In the genomic region with DNA sequence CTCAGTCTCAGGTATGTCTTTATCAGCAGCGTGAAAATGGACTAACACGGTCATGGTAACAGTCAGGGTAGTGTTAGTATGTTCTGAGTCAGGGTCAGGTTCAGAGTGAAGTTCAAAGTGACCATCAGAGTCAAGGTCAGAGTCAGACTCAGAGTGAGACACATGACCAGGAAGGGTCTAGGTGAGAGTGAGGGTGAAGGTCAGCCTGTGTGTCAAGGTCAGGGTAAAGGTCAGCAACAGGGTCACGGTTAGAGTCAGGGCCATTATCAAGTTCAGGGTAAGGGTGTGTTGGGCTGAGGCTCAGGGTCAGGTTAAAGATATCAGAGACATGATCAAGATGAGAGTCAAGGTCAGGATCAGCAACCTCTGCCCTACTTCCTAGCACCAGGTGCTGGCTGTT, we compare ENCODE assay signal across 18 cellular contexts. TPM values are rescaled to one million over a fixed set of nuclear protein-coding genes. Genes with fewer than 3 reads are reported as not detected.
DNase-seq lines count a peak whose midpoint lies in the region; ATAC-seq, FAIRE-seq and TF ChIP-seq lines count a peak whose summit lies in the region.
"Had no signal": no experiment of that assay in that cellular context is flagged by ENCODE, and none has a peak within 500 bp of the region (broad histone marks: within the 10 kb centered on the region; RNA-seq: fewer than 3 reads in every experiment).

No MANE protein-coding gene starts in this region.

- POLR2A ChIA-PET in CD4-positive, alpha-beta T cell (lab: Charles Lee): no interaction called here

- no peak for DNase-seq in CD4-positive, alpha-beta T cell
- DNase-seq in HTR-8/SVneo (ENCODE audit: insufficient read length, low spot score) (no peak), endothelial cell (ENCODE audit: low spot score) (no peak), progenitor cell of endocrine pancreas (ENCODE audit: low spot score, unreplicated experiment) (no peak), GOT3 (lab: John Stamatoyannopoulos, UW) (no peak), NCI-H2081 treated with DMSO at 0.1 percent for 48 hours (lab: John Stamatoyannopoulos, UW) (no peak)
- DNase-seq in stimulated activated effector memory CD8-positive, alpha-beta T cell treated with anti-CD3 and anti-CD28 coated beads, Interleukin-12 subunit alpha, Interleukin-12 subunit beta, amount 100 ng/mL, for 72 hours (ENCODE audit: low spot score in 2 of 2): no peak
- DNase-seq: C1 segment of cervical spinal cord; CD4-positive, alpha-beta memory T cell; DMS153; DMS79 treated with DMSO at 0.1 percent for 48 hours; EL had no signal

- H3K27ac ChIP-seq in CD4-positive, alpha-beta T cell (ENCODE audit: low read depth, low read length): no peak overlapping the region

- intact Hi-C loops in CD4-positive, alpha-beta T cell (cut with DNase I, micrococcal nuclease): loop anchor here in 1 of 2 experiments (5.0 kb wide), 1 partner anchor 42 kb away; a partner anchor contains a TSS

- ATAC-seq in CD4-positive, alpha-beta T cell (ENCODE audit: poor library complexity): no peak
- no peak for ATAC-seq in stimulated activated effector memory CD8-positive, alpha-beta T cell treated with anti-CD3 and anti-CD28 coated beads, Interleukin-12 subunit alpha, Interleukin-12 subunit beta, amount 100 ng/mL, for 72 hours
- no peak for ATAC-seq in HG03571 (IDR thresholded peaks at IDR 0.05; ENCODE audit: unreplicated experiment)
- ATAC-seq: HCT116 had no signal

- no peaks in the 10 kb centered on the region for H3K9me3 ChIP-seq in CD4-positive, alpha-beta T cell (ENCODE audit: control insufficient read depth, low read length)

- H3K4me1 Mint-ChIP-seq in CD4-positive, alpha-beta T cell (ENCODE audit: low read depth): peaks cover 24% of the 10 kb centered on the region
- peaks cover 13% of the 10 kb centered on the region for H3K4me1 Mint-ChIP-seq in endothelial cell (ENCODE audit: unreplicated experiment)
- peaks cover 18% of the 10 kb centered on the region for H3K4me1 Mint-ChIP-seq in progenitor cell of endocrine pancreas (ENCODE audit: low read depth)
- H3K4me1 Mint-ChIP-seq in stimulated activated effector memory CD8-positive, alpha-beta T cell treated with anti-CD3 and anti-CD28 coated beads, Interleukin-12 subunit alpha, Interleukin-12 subunit beta, amount 100 ng/mL, for 72 hours: peaks cover 15% of the 10 kb centered on the region

- peak overlapping the region; percentile 17 for H3K4me3 Mint-ChIP-seq in CD4-positive, alpha-beta T cell
- H3K4me3 Mint-ChIP-seq in endothelial cell (ENCODE audit: unreplicated experiment) (peak overlapping the region; percentile 48), progenitor cell of endocrine pancreas (ENCODE audit: low read depth) (no peak overlapping the region)
- no peak overlapping the region for H3K4me3 Mint-ChIP-seq in stimulated activated effector memory CD8-positive, alpha-beta T cell treated with anti-CD3 and anti-CD28 coated beads, Interleukin-12 subunit alpha, Interleukin-12 subunit beta, amount 100 ng/mL, for 72 hours
- H3K4me3 Mint-ChIP-seq: B cell; CD4-positive, alpha-beta memory T cell had no signal

- TF ChIP-seq CTCF in CD4-positive, alpha-beta T cell (IDR thresholded peaks at IDR 0.05): no peak
- TF ChIP-seq CTCF in endothelial cell (IDR thresholded peaks at IDR 0.05; ENCODE audit: unreplicated experiment) (no peak), progenitor cell of endocrine pancreas (IDR thresholded peaks at IDR 0.05; ENCODE audit: unreplicated experiment) (no peak)

- H3K27me3 ChIP-seq in CD4-positive, alpha-beta T cell (ENCODE audit: control insufficient read depth, insufficient read depth, low read length): no peaks in the 10 kb centered on the region

- no peaks in the 10 kb centered on the region for H3K27me3 Mint-ChIP-seq in CD4-positive, alpha-beta T cell
- H3K27me3 Mint-ChIP-seq in endothelial cell (ENCODE audit: unreplicated experiment) (peaks cover 3% of the 10 kb centered on the region), progenitor cell of endocrine pancreas (peaks cover 5% of the 10 kb centered on the region)
- H3K27me3 Mint-ChIP-seq: B cell; CD4-positive, alpha-beta memory T cell had no signal

- CTCF ChIA-PET in CD4-positive, alpha-beta T cell (lab: Charles Lee): interaction anchor here (1.5 kb wide), 1 partner anchor 283 kb away, joined by 3 read pairs; a partner anchor contains a TSS

- H3K27ac Mint-ChIP-seq in CD4-positive, alpha-beta T cell: no peak overlapping the region
- H3K27ac Mint-ChIP-seq in endothelial cell (ENCODE audit: unreplicated experiment) (no peak overlapping the region), progenitor cell of endocrine pancreas (peak overlapping the region; percentile 24)
- H3K27ac Mint-ChIP-seq in stimulated activated effector memory CD8-positive, alpha-beta T cell treated with anti-CD3 and anti-CD28 coated beads, Interleukin-12 subunit alpha, Interleukin-12 subunit beta, amount 100 ng/mL, for 72 hours: no peak overlapping the region
- H3K27ac Mint-ChIP-seq: B cell had no signal

- peaks cover 42% of the 10 kb centered on the region for H3K36me3 Mint-ChIP-seq in CD4-positive, alpha-beta T cell (ENCODE audit: low read depth)
- H3K36me3 Mint-ChIP-seq in endothelial cell (ENCODE audit: low read depth, unreplicated experiment): peaks cover 19% of the 10 kb centered on the region
- H3K36me3 Mint-ChIP-seq in progenitor cell of endocrine pancreas (ENCODE audit: insufficient read depth): peaks cover 14% of the 10 kb centered on the region
- H3K36me3 Mint-ChIP-seq in stimulated activated effector memory CD8-positive, alpha-beta T cell treated with anti-CD3 and anti-CD28 coated beads, Interleukin-12 subunit alpha, Interleukin-12 subunit beta, amount 100 ng/mL, for 72 hours: peaks cover 34% of the 10 kb centered on the region

- no peaks in the 10 kb centered on the region for H3K9me3 Mint-ChIP-seq in CD4-positive, alpha-beta T cell
- H3K9me3 Mint-ChIP-seq in endothelial cell (ENCODE audit: unreplicated experiment) (no peaks in the 10 kb centered on the region), progenitor cell of endocrine pancreas (ENCODE audit: low read depth) (peaks cover 3% of the 10 kb centered on the region)
- H3K9me3 Mint-ChIP-seq in stimulated activated effector memory CD8-positive, alpha-beta T cell treated with anti-CD3 and anti-CD28 coated beads, Interleukin-12 subunit alpha, Interleukin-12 subunit beta, amount 100 ng/mL, for 72 hours: no peaks in the 10 kb centered on the region
- H3K9me3 Mint-ChIP-seq: CD4-positive, alpha-beta memory T cell had no signal

- FAIRE-seq in HTR-8/SVneo (lab: Jason Lieb, UNC): peak; percentile 23
- FAIRE-seq: D721Med, G401.6, H54 had no signal

RNA-seq across cellular contexts. Expression of a gene that starts 4.0 kb away (rescaled TPM):
- 10 to 100 TPM; 63.1 to 69.7 TPM for total RNA-seq in CD4-positive, alpha-beta T cell
- total RNA-seq in endothelial cell (ENCODE audit: unreplicated experiment) (51.8 TPM), progenitor cell of endocrine pancreas (62.7 and 72.8 TPM in 2 replicates)

RNA-seq across cellular contexts. Expression of a gene that starts 41.1 kb away (rescaled TPM):
- total RNA-seq in CD4-positive, alpha-beta T cell: 10 to 100 TPM; 21.8 to 22.5 TPM
- total RNA-seq in endothelial cell (ENCODE audit: unreplicated experiment): 13.0 TPM
- total RNA-seq in progenitor cell of endocrine pancreas: 40.0 and 40.8 TPM in 2 replicates

Comparison
In these comparisons a context has a peak if more than half of its experiments do, and no peak if none do; other contexts are left out.
1. H3K4me3 Mint-ChIP-seq: peak in CD4-positive, alpha-beta T cell (single experiment) and endothelial cell (single experiment); none in progenitor cell of endocrine pancreas (single experiment) and stimulated activated effector memory CD8-positive, alpha-beta T cell treated with anti-CD3 and anti-CD28 coated beads, Interleukin-12 subunit alpha, Interleukin-12 subunit beta, amount 100 ng/mL, for 72 hours (single experiment).